In the genomic region with DNA sequence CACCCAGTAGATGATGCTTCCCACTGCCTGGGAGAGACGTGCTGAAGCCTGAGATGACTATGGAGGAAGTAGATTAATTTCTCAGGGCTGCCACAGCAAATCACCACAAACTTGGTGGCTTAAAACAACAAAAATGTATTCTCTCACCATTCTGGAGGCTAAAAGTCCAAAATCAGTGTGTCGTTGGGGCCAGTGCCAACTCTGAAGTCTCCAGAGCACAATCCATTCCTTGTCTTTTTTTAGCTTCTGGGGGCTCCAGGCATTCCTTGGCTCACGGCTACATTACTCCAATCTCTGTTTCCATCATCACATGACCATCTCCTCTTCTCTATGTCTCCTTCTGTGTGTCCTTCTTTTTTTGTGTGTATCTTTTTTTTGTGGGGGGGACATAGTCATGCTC, we compare ENCODE assay signal across 24 cellular contexts.
"Had no signal": no experiment of that assay in that cellular context is flagged by ENCODE, and none has a peak within 500 bp of the region (broad histone marks: within the 10 kb centered on the region; RNA-seq: fewer than 3 reads in every experiment).

No MANE protein-coding gene starts in this region.

- ATAC-seq: foreskin keratinocyte; left lobe of liver; mucosa of descending colon; natural killer cell treated with Interleukin-12 subunit alpha and Interleukin-12 subunit beta and Interleukin-15 and Interleukin-18, amount 100 ng/mL, for 72 hours; stimulated activated memory B cell treated with anti-CD40 and anti-IgM and Interleukin-4, amounts not matched to agents 10 μg/mL and 1 μg/mL and 100 μg/mL, for 72 hours; stimulated activated naive CD8-positive, alpha-beta T cell treated with anti-CD3 and anti-CD28 coated beads, Interleukin-15, Interleukin-2, amounts not matched to agents 100 U/mL and 50 U/mL, for 24 hours had no signal

- H3K36me3 Mint-ChIP-seq: memory B cell; mesothelial cell of epicardium; naive B cell; natural killer cell treated with Interleukin-12 subunit alpha and Interleukin-12 subunit beta and Interleukin-15 and Interleukin-18, amount 100 ng/mL, for 72 hours; stimulated activated memory B cell treated with anti-CD40 and anti-IgM and Interleukin-4, amounts not matched to agents 10 μg/mL and 1 μg/mL and 100 μg/mL, for 72 hours had no signal

- H3K4me1 ChIP-seq: foreskin keratinocyte, prostate gland, right atrium auricular region, vagina had no signal

- H3K9me3 ChIP-seq: mucosa of descending colon, prostate gland, right atrium auricular region, sigmoid colon, spleen, vagina had no signal

- H3K4me1 Mint-ChIP-seq: stimulated activated memory B cell treated with anti-CD40 and anti-IgM and Interleukin-4, amounts not matched to agents 10 μg/mL and 1 μg/mL and 100 μg/mL, for 72 hours had no signal

- H3K9me3 Mint-ChIP-seq: memory B cell; naive B cell; natural killer cell treated with Interleukin-12 subunit alpha and Interleukin-12 subunit beta and Interleukin-15 and Interleukin-18, amount 100 ng/mL, for 72 hours; neural crest cell; stimulated activated memory B cell treated with anti-CD40 and anti-IgM and Interleukin-4, amounts not matched to agents 10 μg/mL and 1 μg/mL and 100 μg/mL, for 72 hours had no signal

- H3K27ac Mint-ChIP-seq: memory B cell; mesothelial cell of epicardium; naive B cell; natural killer cell treated with Interleukin-12 subunit alpha and Interleukin-12 subunit beta and Interleukin-15 and Interleukin-18, amount 100 ng/mL, for 72 hours; stimulated activated memory B cell treated with anti-CD40 and anti-IgM and Interleukin-4, amounts not matched to agents 10 μg/mL and 1 μg/mL and 100 μg/mL, for 72 hours had no signal

- DNase-seq: dermis blood vessel endothelial cell; effector memory CD4-positive, alpha-beta T cell; foreskin keratinocyte; mucosa of descending colon; naive B cell; sigmoid colon; spleen; stimulated activated CD4-positive, alpha-beta T cell treated with anti-CD3 and anti-CD28 coated beads, Interleukin-4, amount 100 ng/mL, for 4 hours; stimulated activated naive CD8-positive, alpha-beta T cell treated with anti-CD3 and anti-CD28 coated beads, Interleukin-15, Interleukin-2, amounts not matched to agents 100 U/mL and 50 U/mL, for 24 hours; substantia nigra; trophoblast cell had no signal

- H3K4me3 Mint-ChIP-seq: memory B cell; mesothelial cell of epicardium; natural killer cell treated with Interleukin-12 subunit alpha and Interleukin-12 subunit beta and Interleukin-15 and Interleukin-18, amount 100 ng/mL, for 72 hours; neural crest cell; stimulated activated memory B cell treated with anti-CD40 and anti-IgM and Interleukin-4, amounts not matched to agents 10 μg/mL and 1 μg/mL and 100 μg/mL, for 72 hours had no signal

- H3K27me3 ChIP-seq: esophagus muscularis mucosa, right atrium auricular region, sigmoid colon, spleen, vagina had no signal

- H3K27ac ChIP-seq: esophagus muscularis mucosa, foreskin keratinocyte, prostate gland, right atrium auricular region, sigmoid colon, skin epidermis, spleen, vagina had no signal

- H3K4me3 ChIP-seq: coronary artery, esophagus muscularis mucosa, lung, mucosa of descending colon, prostate gland, right atrium auricular region, sigmoid colon, skin epidermis, spleen, vagina had no signal

- H3K36me3 ChIP-seq: esophagus muscularis mucosa, prostate gland, right atrium auricular region, sigmoid colon, spleen, vagina had no signal
